Comparison of ENCODE assay signal across 26 cellular contexts in genomic region chr1:229287257-229287656, GRCh38. TPM values are rescaled to one million over a fixed set of nuclear protein-coding genes. Genes with fewer than 3 reads are reported as not detected.
DNase-seq lines count a peak whose midpoint lies in the region; ATAC-seq and TF ChIP-seq lines count a peak whose summit lies in the region.
"Had no signal": no experiment of that assay in that cellular context is flagged by ENCODE, and none has a peak within 500 bp of the region (broad histone marks: within the 10 kb centered on the region; RNA-seq: fewer than 3 reads in every experiment).

No MANE protein-coding gene starts in this region.

- no peak for TF ChIP-seq POLR2A in breast epithelium (IDR thresholded peaks at IDR 0.05)

- DNase-seq in MCF 10A (ENCODE audit: unreplicated experiment) (peak; percentile 58), breast epithelium (ENCODE audit: low spot score in 2 of 2) (no peak), medulla oblongata (ENCODE audit: extremely low spot score) (peak; percentile 55)
- no peak for DNase-seq in stimulated activated naive B cell treated with anti-CD40 and anti-IgM and Interleukin-4, amounts not matched to agents 10 μg/mL and 1 μg/mL and 100 μg/mL, for 72 hours
- DNase-seq in activated naive CD4-positive, alpha-beta T cell treated with anti-CD3 and anti-CD28 coated beads, Interleukin-2, amount 50 U/mL, for 72 hours (ENCODE audit: low spot score in 2 of 2) = no peak
- no peak for DNase-seq in activated CD4-positive, CD25-positive, alpha-beta regulatory T cell (lab: John Stamatoyannopoulos, UW)
- DNase-seq: 8988T; activated CD4-positive, alpha-beta T cell treated with anti-CD3 and anti-CD28 coated beads, Interleukin-2, amount 10 ng/mL, durations not matched to agents 24 days and 14 days; activated naive CD4-positive, alpha-beta T cell treated with anti-CD3 and anti-CD28 coated beads, Interleukin-2, amount 50 U/mL, for 16 hours; activated T-cell treated with anti-CD3 and anti-CD28 coated beads, Interleukin-2, amount 50 U/mL, for 72 hours; AML-193; CD8-positive, alpha-beta memory T cell; central memory CD4-positive, alpha-beta T cell; DMS153; islet precursor cell; NCI-H1092; NCI-H1930; NCI-H69; stimulated activated CD8-positive, alpha-beta memory T cell treated with anti-CD3 and anti-CD28 coated beads, Interleukin-4, amount 100 ng/mL, for 48 hours; trophoblast cell had no signal

- peaks cover 0 to 2% of the 10 kb centered on the region in 2 donors for H3K4me1 ChIP-seq in breast epithelium

- H3K4me1 Mint-ChIP-seq in MCF 10A (ENCODE audit: insufficient read depth, unreplicated experiment) = peaks cover 32% of the 10 kb centered on the region
- peaks cover 35% of the 10 kb centered on the region for H3K4me1 Mint-ChIP-seq in dendritic cell treated with granulocyte-macrophage colony-stimulating factor and Interleukin-4, amounts not matched to agents 40 ng/mL and 50 ng/mL, for 4 days (ENCODE audit: low read depth)
- peaks cover 19 to 51% of the 10 kb centered on the region in 2 donors for H3K4me1 Mint-ChIP-seq in stimulated activated naive B cell treated with anti-CD40 and anti-IgM and Interleukin-4, amounts not matched to agents 10 μg/mL and 1 μg/mL and 100 μg/mL, for 72 hours

- intact Hi-C loops in MCF 10A (cut with micrococcal nuclease) (no loop called here), breast epithelium (cut with DNase I; ENCODE audit: low total_unique reads) (no loop called here)
- intact Hi-C loops in dendritic cell treated with granulocyte-macrophage colony-stimulating factor and Interleukin-4, amounts not matched to agents 40 ng/mL and 50 ng/mL, for 4 days (cut with micrococcal nuclease) = no loop called here

- TF ChIP-seq CTCF in MCF 10A (IDR thresholded peaks at IDR 0.05; ENCODE audit: unreplicated experiment) (no peak), breast epithelium (IDR thresholded peaks at IDR 0.05) (no peak)

- no peaks in the 10 kb centered on the region for H3K27me3 Mint-ChIP-seq in MCF 10A (ENCODE audit: insufficient read depth, unreplicated experiment)
- H3K27me3 Mint-ChIP-seq in dendritic cell treated with granulocyte-macrophage colony-stimulating factor and Interleukin-4, amounts not matched to agents 40 ng/mL and 50 ng/mL, for 4 days = no peaks in the 10 kb centered on the region
- no peaks in the 10 kb centered on the region for H3K27me3 Mint-ChIP-seq in stimulated activated naive B cell treated with anti-CD40 and anti-IgM and Interleukin-4, amounts not matched to agents 10 μg/mL and 1 μg/mL and 100 μg/mL, for 72 hours
- H3K27me3 Mint-ChIP-seq: activated CD4-positive, alpha-beta T cell treated with anti-CD3 and anti-CD28 coated beads, Interleukin-2, amount 10 ng/mL, durations not matched to agents 24 days and 14 days; CD8-positive, alpha-beta memory T cell had no signal

- H3K9me3 ChIP-seq in breast epithelium = no peaks in the 10 kb centered on the region
- H3K9me3 ChIP-seq: gastroesophageal sphincter, SJSA1 had no signal

- peaks cover 27% of the 10 kb centered on the region for H3K36me3 Mint-ChIP-seq in MCF 10A (ENCODE audit: insufficient read depth, unreplicated experiment)
- H3K36me3 Mint-ChIP-seq in dendritic cell treated with granulocyte-macrophage colony-stimulating factor and Interleukin-4, amounts not matched to agents 40 ng/mL and 50 ng/mL, for 4 days (ENCODE audit: low read depth) = peaks cover 55% of the 10 kb centered on the region
- peaks cover 35 to 40% of the 10 kb centered on the region in 2 donors for H3K36me3 Mint-ChIP-seq in stimulated activated naive B cell treated with anti-CD40 and anti-IgM and Interleukin-4, amounts not matched to agents 10 μg/mL and 1 μg/mL and 100 μg/mL, for 72 hours
- H3K36me3 Mint-ChIP-seq in activated naive CD4-positive, alpha-beta T cell treated with anti-CD3 and anti-CD28 coated beads, Interleukin-2, amount 50 U/mL, for 72 hours = peaks cover 22 to 46% of the 10 kb centered on the region in 2 donors

- H3K27ac ChIP-seq in breast epithelium = no peak overlapping the region
- H3K27ac ChIP-seq: gastroesophageal sphincter, parathyroid adenoma, SJSA1 had no signal

- POLR2A ChIA-PET in MCF 10A (lab: Yijun Ruan, JAX) = interaction anchor here (0.8 to 5.4 kb wide), 7 partner anchors 9 to 272 kb away, joined by 3 to 41 read pairs (median 4); partner anchors contain the start of genes ABCB10, CCSAP and RAB4A

- no peaks in the 10 kb centered on the region for H3K36me3 ChIP-seq in breast epithelium

- ATAC-seq in stimulated activated naive B cell treated with anti-CD40 and anti-IgM and Interleukin-4, amounts not matched to agents 10 μg/mL and 1 μg/mL and 100 μg/mL, for 72 hours (replicated peaks) = no peak
- no peak for ATAC-seq in activated naive CD4-positive, alpha-beta T cell treated with anti-CD3 and anti-CD28 coated beads, Interleukin-2, amount 50 U/mL, for 72 hours
- no peak for ATAC-seq in GM21717 (IDR thresholded peaks at IDR 0.05; ENCODE audit: unreplicated experiment)
- ATAC-seq: gastroesophageal sphincter had no signal

- H3K4me3 Mint-ChIP-seq in MCF 10A (ENCODE audit: unreplicated experiment) = no peak overlapping the region
- no peak overlapping the region for H3K4me3 Mint-ChIP-seq in dendritic cell treated with granulocyte-macrophage colony-stimulating factor and Interleukin-4, amounts not matched to agents 40 ng/mL and 50 ng/mL, for 4 days
- no peak overlapping the region for H3K4me3 Mint-ChIP-seq in stimulated activated naive B cell treated with anti-CD40 and anti-IgM and Interleukin-4, amounts not matched to agents 10 μg/mL and 1 μg/mL and 100 μg/mL, for 72 hours
- H3K4me3 Mint-ChIP-seq: neural crest cell had no signal

- H3K4me3 ChIP-seq in breast epithelium = no peak overlapping the region
- H3K4me3 ChIP-seq: gastroesophageal sphincter, SJSA1 had no signal

- no TSS peak for BruUV-seq in MCF 10A (replicated peaks; lab: Mats Ljungman, UMichigan)

- peaks cover 8% of the 10 kb centered on the region for H3K9me3 Mint-ChIP-seq in MCF 10A (ENCODE audit: unreplicated experiment)
- no peaks in the 10 kb centered on the region for H3K9me3 Mint-ChIP-seq in dendritic cell treated with granulocyte-macrophage colony-stimulating factor and Interleukin-4, amounts not matched to agents 40 ng/mL and 50 ng/mL, for 4 days
- peaks cover 5 to 10% of the 10 kb centered on the region in 2 donors for H3K9me3 Mint-ChIP-seq in stimulated activated naive B cell treated with anti-CD40 and anti-IgM and Interleukin-4, amounts not matched to agents 10 μg/mL and 1 μg/mL and 100 μg/mL, for 72 hours
- H3K9me3 Mint-ChIP-seq in activated naive CD4-positive, alpha-beta T cell treated with anti-CD3 and anti-CD28 coated beads, Interleukin-2, amount 50 U/mL, for 72 hours = peaks cover 0 to 13% of the 10 kb centered on the region in 2 donors
- H3K9me3 Mint-ChIP-seq: CD8-positive, alpha-beta memory T cell; neural crest cell had no signal

- no peaks in the 10 kb centered on the region for H3K27me3 ChIP-seq in breast epithelium
- H3K27me3 ChIP-seq: gastroesophageal sphincter, SJSA1 had no signal

- no peak overlapping the region for H3K27ac Mint-ChIP-seq in MCF 10A (ENCODE audit: low read depth, unreplicated experiment)
- peak overlapping the region; percentile 75 for H3K27ac Mint-ChIP-seq in dendritic cell treated with granulocyte-macrophage colony-stimulating factor and Interleukin-4, amounts not matched to agents 40 ng/mL and 50 ng/mL, for 4 days
- no peak overlapping the region for H3K27ac Mint-ChIP-seq in stimulated activated naive B cell treated with anti-CD40 and anti-IgM and Interleukin-4, amounts not matched to agents 10 μg/mL and 1 μg/mL and 100 μg/mL, for 72 hours
- no peak overlapping the region for H3K27ac Mint-ChIP-seq in activated naive CD4-positive, alpha-beta T cell treated with anti-CD3 and anti-CD28 coated beads, Interleukin-2, amount 50 U/mL, for 72 hours

- CTCF ChIA-PET in MCF 10A (lab: Yijun Ruan, JAX) = interaction anchor here (1.5 to 2.3 kb wide), 3 partner anchors 12 to 194 kb away, joined by 6 to 7 read pairs (median 6); no protein-coding TSS in a partner anchor

RNA-seq across cellular contexts. Expression of gene RAB4A, which starts 16.3 kb away (rescaled TPM):
- total RNA-seq in MCF 10A (2022) (87.4 and 88.6 TPM in 2 replicates), breast epithelium (10 to 100 TPM; 27.5 to 47.8 (median 42.1) TPM)
- 10 to 100 TPM; 31.0 to 32.2 TPM for total RNA-seq in activated naive CD4-positive, alpha-beta T cell treated with anti-CD3 and anti-CD28 coated beads, Interleukin-2, amount 50 U/mL, for 72 hours

RNA-seq across cellular contexts. Expression of gene CCSAP, which starts 55.6 kb away (rescaled TPM):
- total RNA-seq in MCF 10A (2022) (11.3 and 13.2 TPM in 2 replicates), breast epithelium (10 to 100 TPM in 1 of 3 donors, 1 to 10 TPM in 2; 6.9 to 13.5 (median 7.8) TPM)
- total RNA-seq in activated naive CD4-positive, alpha-beta T cell treated with anti-CD3 and anti-CD28 coated beads, Interleukin-2, amount 50 U/mL, for 72 hours = 10 to 100 TPM in 1 of 2 donors, 1 to 10 TPM in 1; 5.9 to 11.4 TPM

Comparison
In these comparisons a context has a peak if more than half of its experiments do, and no peak if none do; other contexts are left out.
1. DNase-seq: peak in MCF 10A (single experiment) and medulla oblongata (single experiment); none in breast epithelium (0 of 2), stimulated activated naive B cell treated with anti-CD40 and anti-IgM and Interleukin-4, amounts not matched to agents 10 μg/mL and 1 μg/mL and 100 μg/mL, for 72 hours (single experiment), activated naive CD4-positive, alpha-beta T cell treated with anti-CD3 and anti-CD28 coated beads, Interleukin-2, amount 50 U/mL, for 72 hours (0 of 2) and activated CD4-positive, CD25-positive, alpha-beta regulatory T cell (0 of 4).